Comparison of ENCODE assay signal across 21 cellular contexts in genomic region chr11:37978647-37979046, GRCh38.
DNase-seq lines count a peak whose midpoint lies in the region; ATAC-seq and TF ChIP-seq lines count a peak whose summit lies in the region.
"Had no signal": no experiment of that assay in that cellular context is flagged by ENCODE, and none has a peak within 500 bp of the region (broad histone marks: within the 10 kb centered on the region; RNA-seq: fewer than 3 reads in every experiment).

No MANE protein-coding gene starts in this region.

- no peak overlapping the region for H3K9ac ChIP-seq in smooth muscle cell (ENCODE audit: low read depth)
- H3K9ac ChIP-seq: SK-N-SH had no signal

- H3K4me3 ChIP-seq in heart left ventricle (no peak overlapping the region), fibroblast of villous mesenchyme (ENCODE audit: low read depth, low read length) (no peak overlapping the region), smooth muscle cell (no peak overlapping the region), H7 (ENCODE audit: insufficient read depth, low read depth, low read length) (no peak overlapping the region)

- 15 to 35% (median 23%) methylated on average over 1 of the region's 1 CpG for WGBS in heart left ventricle, 4 donors
- 26% methylated on average over 1 of the region's 1 CpG for WGBS in smooth muscle cell (ENCODE audit: low lambda C conversion rate)

- peak overlapping the region; percentile 2 for H2AFZ ChIP-seq in smooth muscle cell (ENCODE audit: low read depth)

- H3K79me2 ChIP-seq in smooth muscle cell (ENCODE audit: low read depth): no peaks in the 10 kb centered on the region

- H3K27me3 ChIP-seq in heart left ventricle: no peaks in the 10 kb centered on the region
- H3K27me3 ChIP-seq in smooth muscle cell (ENCODE audit: low read depth): no peaks in the 10 kb centered on the region
- no peaks in the 10 kb centered on the region for H3K27me3 ChIP-seq in H7 (ENCODE audit: control insufficient read depth, insufficient read depth, low read length)

- H3K4me2 ChIP-seq in smooth muscle cell: peak overlapping the region; percentile 65
- H3K4me2 ChIP-seq: SK-N-SH had no signal

- TF ChIP-seq POLR2A in heart left ventricle (IDR thresholded peaks at IDR 0.05): no peak

- no peaks in the 10 kb centered on the region for H3F3A ChIP-seq in smooth muscle cell (ENCODE audit: low read depth)

- DNase-seq in left cardiac atrium: no peak
- DNase-seq in heart left ventricle: no peak
- peak; percentile 1 for DNase-seq in astrocyte of the hippocampus (ENCODE audit: low read depth, low spot score)
- peak; percentile 47 for DNase-seq in fibroblast of villous mesenchyme (ENCODE audit: low read depth)
- no peak for DNase-seq in smooth muscle cell (lab: John Stamatoyannopoulos, UW; ENCODE audit: unreplicated experiment)
- DNase-seq in H7: no peak
- no peak for DNase-seq in DMS79 treated with DMSO at 0.1 percent for 48 hours (lab: John Stamatoyannopoulos, UW)
- DNase-seq: Calu3; CD8-positive, alpha-beta memory T cell; EL; Karpas-422; MV-4-11; NCI-H1105 treated with DMSO at 0.1 percent for 48 hours; NCI-H1694; NCI-H2081; NCI-H2171; NCI-H446 treated with DMSO at 0.1 percent for 48 hours; NCI-H526 treated with DMSO at 0.1 percent for 48 hours; SHP77 treated with DMSO at 0.1 percent for 48 hours; SK-N-SH had no signal

- intact Hi-C loops in left cardiac atrium (cut with DNase I): no loop called here
- intact Hi-C loops in heart left ventricle (cut with DNase I): no loop called here

- H3K4me1 ChIP-seq in heart left ventricle (peaks cover 0 to 7% (median 0%) of the 10 kb centered on the region in 12 donors), smooth muscle cell (ENCODE audit: low read depth) (peaks cover 6% of the 10 kb centered on the region)

- H3K27ac ChIP-seq in heart left ventricle: no peak overlapping the region
- no peak overlapping the region for H3K27ac ChIP-seq in smooth muscle cell (ENCODE audit: low read depth)
- H3K27ac ChIP-seq: C4-2B had no signal

- H4K20me1 ChIP-seq in smooth muscle cell (ENCODE audit: low read depth): no peaks in the 10 kb centered on the region

- H3K36me3 ChIP-seq in heart left ventricle (no peaks in the 10 kb centered on the region), smooth muscle cell (ENCODE audit: low read depth) (no peaks in the 10 kb centered on the region), H7 (replicated peaks; ENCODE audit: control insufficient read depth, insufficient read depth, low read length) (no peaks in the 10 kb centered on the region)

- ATAC-seq in left cardiac atrium: peak; percentile 34 to 52
- no peak for ATAC-seq in heart left ventricle

- TF ChIP-seq CTCF in heart left ventricle (IDR thresholded peaks at IDR 0.05) (no peak), fibroblast of villous mesenchyme (IDR thresholded peaks at IDR 0.05; ENCODE audit: insufficient read depth, low read depth, low read length) (no peak), smooth muscle cell (IDR thresholded peaks at IDR 0.05; ENCODE audit: borderline replicate concordance, insufficient read depth, poor library complexity, severe bottlenecking) (no peak)

- H3K9me3 ChIP-seq in heart left ventricle (no peaks in the 10 kb centered on the region), smooth muscle cell (replicated peaks; ENCODE audit: low read depth) (no peaks in the 10 kb centered on the region)
- H3K9me3 ChIP-seq: SK-N-SH had no signal

Comparison
In these comparisons a context has a peak if more than half of its experiments do, and no peak if none do; other contexts are left out.
1. ATAC-seq: peak in left cardiac atrium (2 of 2); none in heart left ventricle (0 of 4).
2. DNase-seq: peak in astrocyte of the hippocampus (single experiment) and fibroblast of villous mesenchyme (single experiment); none in left cardiac atrium (single experiment), heart left ventricle (0 of 5), smooth muscle cell (single experiment), H7 (single experiment) and DMS79 treated with DMSO at 0.1 percent for 48 hours (single experiment).